In genomic region chr7:106372121-106372520, GRCh38 we compare ENCODE assay signal across 22 cellular contexts.
DNase-seq lines count a peak whose midpoint lies in the region; FAIRE-seq and TF ChIP-seq lines count a peak whose summit lies in the region.
"Had no signal": no experiment of that assay in that cellular context is flagged by ENCODE, and none has a peak within 500 bp of the region (broad histone marks: within the 10 kb centered on the region; RNA-seq: fewer than 3 reads in every experiment).

No MANE protein-coding gene starts in this region.

- H3F3A ChIP-seq in GM23248 (ENCODE audit: insufficient read depth) (peaks cover 17% of the 10 kb centered on the region), neural progenitor cell (ENCODE audit: low read depth) (no peaks in the 10 kb centered on the region)

- H3K4me3 ChIP-seq in GM23248 (no peak overlapping the region), bronchial epithelial cell (ENCODE audit: low read depth, low read length) (no peak overlapping the region), osteoblast (ENCODE audit: insufficient read depth, low read length) (no peak overlapping the region), neural progenitor cell (no peak overlapping the region)
- H3K4me3 ChIP-seq: A549; BLaER1 treated with 17β-estradiol and CSF1 and Interleukin-3, amounts not matched to agents 10 nM and 100 nM had no signal

- H2AFZ ChIP-seq in GM23248 = no peak overlapping the region
- no peak overlapping the region for H2AFZ ChIP-seq in osteoblast (ENCODE audit: low read length)
- no peak overlapping the region for H2AFZ ChIP-seq in neural progenitor cell (replicated peaks)

- 12 to 17% methylated on average over 2 of the region's 2 CpGs for WGBS in GM23248 (ENCODE audit: low coverage in 1 of 2, low lambda C conversion rate in 2 of 2, missing lambda C conversion rate in 2 of 2), 2 experiments

- H4K20me1 ChIP-seq in GM23248 (ENCODE audit: insufficient read depth) = no peaks in the 10 kb centered on the region
- no peaks in the 10 kb centered on the region for H4K20me1 ChIP-seq in osteoblast (ENCODE audit: insufficient read depth, low read length)
- H4K20me1 ChIP-seq in neural progenitor cell (ENCODE audit: low read depth) = no peaks in the 10 kb centered on the region
- H4K20me1 ChIP-seq: BLaER1 treated with 17β-estradiol and CSF1 and Interleukin-3, amounts not matched to agents 10 nM and 100 nM had no signal

- H3K4me2 ChIP-seq in GM23248 (ENCODE audit: unreplicated experiment) = no peak overlapping the region
- no peak overlapping the region for H3K4me2 ChIP-seq in osteoblast (ENCODE audit: insufficient read depth, low read length)
- no peak overlapping the region for H3K4me2 ChIP-seq in neural progenitor cell
- H3K4me2 ChIP-seq: A549, KMS-11 had no signal

- in situ Hi-C loops in GM23248 (cut with MboI) = no loop called here

- DNase-seq in GM23248 = peak; percentile 55
- DNase-seq in LHCN-M2 (ENCODE audit: low read depth) = peak; percentile 18
- DNase-seq in bronchial epithelial cell (ENCODE audit: low read depth) = peak; percentile 46
- DNase-seq in osteoblast (ENCODE audit: insufficient read length, low spot score, missing footprints) = peak; percentile 26
- no peak for DNase-seq in NCI-H2107 (lab: John Stamatoyannopoulos, UW)
- no peak for DNase-seq in neural progenitor cell (ENCODE audit: low spot score)
- DNase-seq in AG20443 (ENCODE audit: low spot score) = no peak
- no peak for DNase-seq in NCI-H2196 treated with DMSO at 0.1 percent for 48 hours (lab: John Stamatoyannopoulos, UW; ENCODE audit: unreplicated experiment)
- DNase-seq: CD8-positive, alpha-beta T cell; MM.1S; NCI-H1092; NCI-H146; NCI-H2029 treated with DMSO at 0.1 percent for 48 hours; NCI-H2171 treated with DMSO at 0.1 percent for 48 hours; NCI-H446 treated with DMSO at 0.1 percent for 48 hours; NCI-H748 treated with DMSO at 0.1 percent for 48 hours; SIG-M5 had no signal

- H3K9me2 ChIP-seq in GM23248 (ENCODE audit: insufficient read depth) = no peaks in the 10 kb centered on the region

- no peak overlapping the region for H3K4me3 Mint-ChIP-seq in neural progenitor cell
- H3K4me3 Mint-ChIP-seq: CD8-positive, alpha-beta T cell had no signal

- no peaks in the 10 kb centered on the region for H3K36me3 Mint-ChIP-seq in neural progenitor cell
- H3K36me3 Mint-ChIP-seq: CD8-positive, alpha-beta T cell had no signal

- no peak for FAIRE-seq in bronchial epithelial cell (lab: Jason Lieb, UNC)
- FAIRE-seq: A549, H1 had no signal

- no peak overlapping the region for H3K27ac Mint-ChIP-seq in neural progenitor cell
- H3K27ac Mint-ChIP-seq: CD8-positive, alpha-beta T cell had no signal

- TF ChIP-seq CTCF in bronchial epithelial cell (IDR thresholded peaks at IDR 0.05; ENCODE audit: insufficient read depth, low read length, severe bottlenecking) = no peak
- no peak for TF ChIP-seq CTCF in osteoblast (IDR thresholded peaks at IDR 0.05; ENCODE audit: extremely low read depth, low read depth, low read length)
- no peak for TF ChIP-seq CTCF in neural progenitor cell (IDR thresholded peaks at IDR 0.05)

- no peaks in the 10 kb centered on the region for H3K79me2 ChIP-seq in GM23248 (ENCODE audit: insufficient read depth)
- no peaks in the 10 kb centered on the region for H3K79me2 ChIP-seq in osteoblast (ENCODE audit: insufficient read depth, low read length)
- H3K79me2 ChIP-seq in neural progenitor cell (ENCODE audit: low read depth) = no peaks in the 10 kb centered on the region

- H3K27me3 Mint-ChIP-seq in neural progenitor cell (ENCODE audit: insufficient read depth, low read depth) = no peaks in the 10 kb centered on the region

- H3K9ac ChIP-seq in GM23248 = no peak overlapping the region
- no peak overlapping the region for H3K9ac ChIP-seq in neural progenitor cell
- H3K9ac ChIP-seq: BLaER1 treated with 17β-estradiol and CSF1 and Interleukin-3, amounts not matched to agents 10 nM and 100 nM; KMS-11 had no signal

- H3K4me1 ChIP-seq in GM23248 (ENCODE audit: insufficient read depth) = 0 out of 2 replicates have a peak, but pooled peaks cover 4% of the 10 kb centered on the region
- H3K4me1 ChIP-seq in osteoblast (ENCODE audit: insufficient read depth, low read length) = peaks cover 3% of the 10 kb centered on the region
- no peaks in the 10 kb centered on the region for H3K4me1 ChIP-seq in neural progenitor cell

- H3K36me3 ChIP-seq in GM23248 (ENCODE audit: low read depth) (no peaks in the 10 kb centered on the region), bronchial epithelial cell (ENCODE audit: control insufficient read depth, insufficient read depth, low read length) (no peaks in the 10 kb centered on the region), osteoblast (ENCODE audit: insufficient read depth, low read length) (no peaks in the 10 kb centered on the region), neural progenitor cell (no peaks in the 10 kb centered on the region)
- H3K36me3 ChIP-seq: BLaER1 treated with 17β-estradiol and CSF1 and Interleukin-3, amounts not matched to agents 10 nM and 100 nM had no signal

- H3K27me3 ChIP-seq in GM23248 (replicated peaks; ENCODE audit: insufficient read depth) = no peaks in the 10 kb centered on the region
- H3K27me3 ChIP-seq in bronchial epithelial cell (ENCODE audit: control insufficient read depth, insufficient read depth, low read length) = no peaks in the 10 kb centered on the region
- peaks cover 3% of the 10 kb centered on the region for H3K27me3 ChIP-seq in osteoblast (ENCODE audit: insufficient read depth, low read length)
- no peaks in the 10 kb centered on the region for H3K27me3 ChIP-seq in neural progenitor cell
- H3K27me3 ChIP-seq: BLaER1 treated with 17β-estradiol and CSF1 and Interleukin-3, amounts not matched to agents 10 nM and 100 nM had no signal

- no peaks in the 10 kb centered on the region for H3K9me3 ChIP-seq in GM23248 (ENCODE audit: low read depth)
- no peaks in the 10 kb centered on the region for H3K9me3 ChIP-seq in osteoblast (ENCODE audit: low read depth, low read length)
- no peaks in the 10 kb centered on the region for H3K9me3 ChIP-seq in neural progenitor cell (ENCODE audit: low read depth)

- no peaks in the 10 kb centered on the region for H3K9me3 Mint-ChIP-seq in neural progenitor cell
- H3K9me3 Mint-ChIP-seq: CD8-positive, alpha-beta T cell had no signal

- H3K4me1 Mint-ChIP-seq in neural progenitor cell = no peaks in the 10 kb centered on the region

- no peak overlapping the region for H3K27ac ChIP-seq in GM23248
- no peak overlapping the region for H3K27ac ChIP-seq in osteoblast (ENCODE audit: low read depth, low read length)
- no peak overlapping the region for H3K27ac ChIP-seq in neural progenitor cell
- H3K27ac ChIP-seq: KMS-11, RWPE1 had no signal

Comparison
In these comparisons a context has a peak if more than half of its experiments do, and no peak if none do; other contexts are left out.
1. DNase-seq: peak in GM23248 (single experiment), LHCN-M2 (single experiment), bronchial epithelial cell (single experiment) and osteoblast (single experiment); none in NCI-H2107 (single experiment), neural progenitor cell (single experiment), AG20443 (single experiment) and NCI-H2196 treated with DMSO at 0.1 percent for 48 hours (single experiment).